Comparison of ENCODE assay signal across 10 cellular contexts in the genomic region with DNA sequence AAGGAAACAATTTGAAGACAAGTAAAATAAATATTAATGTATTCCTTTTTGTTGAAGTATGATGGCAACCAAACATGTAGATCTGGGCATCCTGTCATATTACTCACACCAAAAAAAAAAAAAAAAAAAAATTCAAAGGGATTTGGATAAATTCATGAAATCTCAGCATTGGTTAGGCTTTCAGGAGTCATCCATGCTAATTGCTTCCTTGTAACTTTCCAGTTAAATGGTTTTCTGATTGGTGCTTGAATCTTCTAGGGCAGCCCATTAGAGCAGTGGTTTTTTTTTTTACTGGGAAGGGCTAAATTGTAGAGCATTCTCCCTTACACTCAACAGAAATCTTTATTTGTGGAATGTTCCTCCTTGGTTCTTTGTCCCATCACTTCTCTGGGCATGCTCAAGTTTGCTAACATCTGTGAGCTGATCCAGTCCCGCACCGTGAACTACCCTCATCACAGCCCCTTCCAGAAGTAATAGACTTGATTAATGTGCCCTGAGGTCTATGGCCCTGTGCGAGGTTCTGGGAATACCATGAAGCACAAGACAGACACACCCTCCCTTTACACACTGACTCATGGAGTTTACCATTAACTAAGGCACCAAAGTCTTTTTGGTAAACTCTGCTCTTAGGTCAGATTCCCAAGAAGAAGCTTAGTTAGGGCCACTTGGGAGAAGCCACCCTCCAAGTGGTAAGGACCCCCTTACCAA. TPM values are rescaled to one million over a fixed set of nuclear protein-coding genes. Genes with fewer than 3 reads are reported as not detected.
DNase-seq lines count a peak whose midpoint lies in the region; ATAC-seq and TF ChIP-seq lines count a peak whose summit lies in the region.
"Had no signal": no experiment of that assay in that cellular context is flagged by ENCODE, and none has a peak within 500 bp of the region (broad histone marks: within the 10 kb centered on the region; RNA-seq: fewer than 3 reads in every experiment).

No MANE protein-coding gene starts in this region.

- POLR2A ChIA-PET in naive thymus-derived CD8-positive, alpha-beta T cell (lab: Charles Lee), result interaction anchor here (0.9 to 8.0 kb wide), 3 partner anchors 5 to 109 kb away, joined by 4 to 119 read pairs (median 11); partner anchors contain the start of genes C9orf43 and POLE3

- peaks cover 58% of the 10 kb centered on the region for H3K36me3 Mint-ChIP-seq in effector memory CD8-positive, alpha-beta T cell (ENCODE audit: insufficient read depth)
- H3K36me3 Mint-ChIP-seq in naive thymus-derived CD8-positive, alpha-beta T cell, result peaks cover 0 to 4% (median 0%) of the 10 kb centered on the region in 3 donors

- peak overlapping the region; percentile 93 to 96 for H3K27ac Mint-ChIP-seq in effector memory CD8-positive, alpha-beta T cell
- peak overlapping the region; percentile 93 to 98 (median 96) for H3K27ac Mint-ChIP-seq in naive thymus-derived CD8-positive, alpha-beta T cell

- intact Hi-C loops in posterior vena cava (cut with DNase I), result loop anchor here in 1 of 2 donors (1.0 kb wide), 1 partner anchor 29 kb away; no protein-coding TSS in a partner anchor

- ATAC-seq in effector memory CD8-positive, alpha-beta T cell (replicated peaks), result no peak
- no peak for ATAC-seq in naive thymus-derived CD8-positive, alpha-beta T cell
- ATAC-seq in upper lobe of left lung (ENCODE audit: low FRiP score in 2 of 2) (no peak), GM21381 (IDR thresholded peaks at IDR 0.05; ENCODE audit: unreplicated experiment) (no peak)

- H3K27me3 ChIP-seq in upper lobe of left lung, result no peaks in the 10 kb centered on the region

- H3K4me3 ChIP-seq in upper lobe of left lung, result no peak overlapping the region
- H3K4me3 ChIP-seq: SK-N-MC had no signal

- WGBS in upper lobe of left lung, 2 donors, result 84 to 92% methylated on average over 3 of the region's 3 CpGs

- DNase-seq in DMS79 (lab: John Stamatoyannopoulos, UW) (peak; percentile 22), LoVo (ENCODE audit: low spot score) (peak; percentile 65), posterior vena cava (ENCODE audit: low spot score) (no peak), upper lobe of left lung (no peak), NCI-H82 (lab: John Stamatoyannopoulos, UW) (no peak)
- no peak for DNase-seq in effector memory CD8-positive, alpha-beta T cell
- DNase-seq in naive thymus-derived CD8-positive, alpha-beta T cell, result no peak

- peaks cover 29 to 43% (median 31%) of the 10 kb centered on the region in 4 donors for H3K4me1 ChIP-seq in upper lobe of left lung
- H3K4me1 ChIP-seq: parathyroid adenoma had no signal

- H3K27ac ChIP-seq in upper lobe of left lung, result peak overlapping the region in 1 of 4 donors; percentile 35
- H3K27ac ChIP-seq: parathyroid adenoma, SK-N-MC had no signal

- TF ChIP-seq CTCF in upper lobe of left lung (IDR thresholded peaks at IDR 0.05), result no peak

- H3K4me1 Mint-ChIP-seq in effector memory CD8-positive, alpha-beta T cell (ENCODE audit: low read depth in 2 of 2), result peaks cover 69 to 84% of the 10 kb centered on the region in 2 donors
- peaks cover 53 to 96% (median 93%) of the 10 kb centered on the region in 4 donors for H3K4me1 Mint-ChIP-seq in naive thymus-derived CD8-positive, alpha-beta T cell

- TF ChIP-seq POLR2A in upper lobe of left lung (IDR thresholded peaks at IDR 0.05), result no peak

- H3K4me3 Mint-ChIP-seq in effector memory CD8-positive, alpha-beta T cell, result peak overlapping the region; percentile 89 to 96
- H3K4me3 Mint-ChIP-seq in naive thymus-derived CD8-positive, alpha-beta T cell, result peak overlapping the region; percentile 90 to 97 (median 94)

- H3K9me3 ChIP-seq in upper lobe of left lung, result no peaks in the 10 kb centered on the region

- no peaks in the 10 kb centered on the region for H3K9me3 Mint-ChIP-seq in effector memory CD8-positive, alpha-beta T cell
- H3K9me3 Mint-ChIP-seq in naive thymus-derived CD8-positive, alpha-beta T cell, result no peaks in the 10 kb centered on the region

- H3K27me3 Mint-ChIP-seq in effector memory CD8-positive, alpha-beta T cell, result no peaks in the 10 kb centered on the region
- H3K27me3 Mint-ChIP-seq in naive thymus-derived CD8-positive, alpha-beta T cell, result no peaks in the 10 kb centered on the region

- H3K36me3 ChIP-seq in upper lobe of left lung, result peaks cover 0 to 25% (median 12%) of the 10 kb centered on the region in 4 donors

- no peak for TF ChIP-seq EP300 in upper lobe of left lung (IDR thresholded peaks at IDR 0.05)

RNA-seq across cellular contexts. Expression of gene RGS3, which starts 56.0 kb away (rescaled TPM):
- 10 to 100 TPM; 27.8 to 29.5 TPM for total RNA-seq in naive thymus-derived CD8-positive, alpha-beta T cell
- 10 to 100 TPM; 17.9 to 33.4 (median 26.1) TPM for polyA plus RNA-seq in naive thymus-derived CD8-positive, alpha-beta T cell
- total RNA-seq in posterior vena cava (10 to 100 TPM; 66.2 to 71.4 TPM), upper lobe of left lung (10 to 100 TPM; 60.3 to 93.2 (median 72.6) TPM)

Comparison
In these comparisons a context has a peak if more than half of its experiments do, and no peak if none do; other contexts are left out.
1. DNase-seq: peak in DMS79 (single experiment) and LoVo (single experiment); none in effector memory CD8-positive, alpha-beta T cell (0 of 3), naive thymus-derived CD8-positive, alpha-beta T cell (0 of 10), posterior vena cava (single experiment), upper lobe of left lung (0 of 2) and NCI-H82 (single experiment).